15 cellular contexts compared by ENCODE assay signal in genomic region chr21:43985690-43986251, GRCh38. TPM values are rescaled to one million over a fixed set of nuclear protein-coding genes. Genes with fewer than 3 reads are reported as not detected.
DNase-seq lines count a peak whose midpoint lies in the region; ATAC-seq and TF ChIP-seq lines count a peak whose summit lies in the region.
"Had no signal": no experiment of that assay in that cellular context is flagged by ENCODE, and none has a peak within 500 bp of the region (broad histone marks: within the 10 kb centered on the region; RNA-seq: fewer than 3 reads in every experiment).

No MANE protein-coding gene starts in this region.

- H3K27ac Mint-ChIP-seq in activated CD8-positive, alpha-beta T cell treated with anti-CD3 and anti-CD28 coated beads for 36 hours, result no peak overlapping the region
- H3K27ac Mint-ChIP-seq in activated CD8-positive, alpha-beta T cell treated with anti-CD3 and anti-CD28 coated beads, Interleukin-2, amount 10 ng/mL, durations not matched to agents 7 days and 5 days, result no peak overlapping the region
- H3K27ac Mint-ChIP-seq in activated naive CD8-positive, alpha-beta T cell, result peak overlapping the region; percentile 76
- H3K27ac Mint-ChIP-seq in stimulated activated effector memory CD8-positive, alpha-beta T cell treated with anti-CD3 and anti-CD28 coated beads, Interleukin-12 subunit alpha, Interleukin-12 subunit beta, amount 100 ng/mL, for 72 hours, result peak overlapping the region; percentile 84
- H3K27ac Mint-ChIP-seq in activated T-helper 2 cell treated with anti-CD3 and anti-CD28 coated beads, Interferon-gamma antibody, Interleukin-2, Interleukin-4, amounts not matched to agents 10 μg/mL and 5 μg/mL and 100 μg/mL, durations not matched to agents 14 hours and 24 hours and 36 hours, result no peak overlapping the region
- H3K27ac Mint-ChIP-seq: natural killer cell had no signal

- peak; percentile 63 for ATAC-seq in activated CD8-positive, alpha-beta T cell treated with anti-CD3 and anti-CD28 coated beads for 36 hours
- ATAC-seq in activated CD8-positive, alpha-beta T cell treated with anti-CD3 and anti-CD28 coated beads, Interleukin-2, amount 10 ng/mL, durations not matched to agents 7 days and 5 days, result no peak
- ATAC-seq in stimulated activated effector memory CD8-positive, alpha-beta T cell treated with anti-CD3 and anti-CD28 coated beads, Interleukin-12 subunit alpha, Interleukin-12 subunit beta, amount 100 ng/mL, for 72 hours, result peak; percentile 24
- ATAC-seq: natural killer cell had no signal

- H3K9me3 Mint-ChIP-seq in activated CD8-positive, alpha-beta T cell treated with anti-CD3 and anti-CD28 coated beads for 36 hours, result no peaks in the 10 kb centered on the region
- H3K9me3 Mint-ChIP-seq in activated CD8-positive, alpha-beta T cell treated with anti-CD3 and anti-CD28 coated beads, Interleukin-2, amount 10 ng/mL, durations not matched to agents 7 days and 5 days (ENCODE audit: insufficient read depth), result no peaks in the 10 kb centered on the region
- no peaks in the 10 kb centered on the region for H3K9me3 Mint-ChIP-seq in activated naive CD8-positive, alpha-beta T cell (ENCODE audit: low read depth)
- no peaks in the 10 kb centered on the region for H3K9me3 Mint-ChIP-seq in stimulated activated effector memory CD8-positive, alpha-beta T cell treated with anti-CD3 and anti-CD28 coated beads, Interleukin-12 subunit alpha, Interleukin-12 subunit beta, amount 100 ng/mL, for 72 hours
- no peaks in the 10 kb centered on the region for H3K9me3 Mint-ChIP-seq in activated T-helper 2 cell treated with anti-CD3 and anti-CD28 coated beads, Interferon-gamma antibody, Interleukin-2, Interleukin-4, amounts not matched to agents 10 μg/mL and 5 μg/mL and 100 μg/mL, durations not matched to agents 14 hours and 24 hours and 36 hours
- H3K9me3 Mint-ChIP-seq: natural killer cell had no signal

- peak; percentile 20 for DNase-seq in activated CD8-positive, alpha-beta T cell treated with anti-CD3 and anti-CD28 coated beads for 36 hours
- DNase-seq in activated CD8-positive, alpha-beta T cell treated with anti-CD3 and anti-CD28 coated beads, Interleukin-2, amount 10 ng/mL, durations not matched to agents 7 days and 5 days, result no peak
- peak; percentile 75 for DNase-seq in iPS-NIHi11 (ENCODE audit: low spot score)
- DNase-seq in stimulated activated effector memory CD8-positive, alpha-beta T cell treated with anti-CD3 and anti-CD28 coated beads, Interleukin-12 subunit alpha, Interleukin-12 subunit beta, amount 100 ng/mL, for 72 hours (ENCODE audit: low spot score in 2 of 2), result no peak
- DNase-seq in activated T-helper 2 cell treated with anti-CD3 and anti-CD28 coated beads, Interferon-gamma antibody, Interleukin-2, Interleukin-4, amounts not matched to agents 10 μg/mL and 5 μg/mL and 100 μg/mL, durations not matched to agents 14 hours and 24 hours and 36 hours (ENCODE audit: low spot score), result no peak
- DNase-seq in activated CD4-positive, CD25-positive, alpha-beta regulatory T cell treated with anti-CD3 and anti-CD28 coated beads, Interleukin-2, amount 50 U/mL, for 72 hours, result no peak
- DNase-seq in SK-N-DZ (ENCODE audit: low spot score), result no peak
- DNase-seq: amniotic stem cell, DMS 273 treated with DMSO at 0.1 percent for 48 hours, islet precursor cell, natural killer cell, NCI-H1436 treated with DMSO at 0.1 percent for 48 hours, NCI-H524 treated with DMSO at 0.1 percent for 48 hours, tibial artery had no signal

- TF ChIP-seq CTCF in activated CD8-positive, alpha-beta T cell treated with anti-CD3 and anti-CD28 coated beads for 36 hours (IDR thresholded peaks at IDR 0.05), result no peak

- POLR2A ChIA-PET in activated CD8-positive, alpha-beta T cell treated with anti-CD3 and anti-CD28 coated beads for 36 hours (lab: Charles Lee), result no interaction called here
- POLR2A ChIA-PET in activated CD8-positive, alpha-beta T cell treated with anti-CD3 and anti-CD28 coated beads, Interleukin-2, amount 10 ng/mL, durations not matched to agents 7 days and 5 days (lab: Charles Lee), result no interaction called here

- no peaks in the 10 kb centered on the region for H3K27me3 Mint-ChIP-seq in activated CD8-positive, alpha-beta T cell treated with anti-CD3 and anti-CD28 coated beads for 36 hours
- no peaks in the 10 kb centered on the region for H3K27me3 Mint-ChIP-seq in activated CD8-positive, alpha-beta T cell treated with anti-CD3 and anti-CD28 coated beads, Interleukin-2, amount 10 ng/mL, durations not matched to agents 7 days and 5 days (ENCODE audit: low read depth)
- H3K27me3 Mint-ChIP-seq in activated naive CD8-positive, alpha-beta T cell, result no peaks in the 10 kb centered on the region
- H3K27me3 Mint-ChIP-seq in activated T-helper 2 cell treated with anti-CD3 and anti-CD28 coated beads, Interferon-gamma antibody, Interleukin-2, Interleukin-4, amounts not matched to agents 10 μg/mL and 5 μg/mL and 100 μg/mL, durations not matched to agents 14 hours and 24 hours and 36 hours (ENCODE audit: low read depth), result no peaks in the 10 kb centered on the region

- H3K4me1 Mint-ChIP-seq in activated CD8-positive, alpha-beta T cell treated with anti-CD3 and anti-CD28 coated beads for 36 hours (ENCODE audit: low read depth), result peaks cover 19% of the 10 kb centered on the region
- H3K4me1 Mint-ChIP-seq in activated CD8-positive, alpha-beta T cell treated with anti-CD3 and anti-CD28 coated beads, Interleukin-2, amount 10 ng/mL, durations not matched to agents 7 days and 5 days (ENCODE audit: low read depth), result peaks cover 21% of the 10 kb centered on the region
- peaks cover 23% of the 10 kb centered on the region for H3K4me1 Mint-ChIP-seq in activated naive CD8-positive, alpha-beta T cell (ENCODE audit: low read depth)
- peaks cover 12% of the 10 kb centered on the region for H3K4me1 Mint-ChIP-seq in stimulated activated effector memory CD8-positive, alpha-beta T cell treated with anti-CD3 and anti-CD28 coated beads, Interleukin-12 subunit alpha, Interleukin-12 subunit beta, amount 100 ng/mL, for 72 hours
- H3K4me1 Mint-ChIP-seq in activated T-helper 2 cell treated with anti-CD3 and anti-CD28 coated beads, Interferon-gamma antibody, Interleukin-2, Interleukin-4, amounts not matched to agents 10 μg/mL and 5 μg/mL and 100 μg/mL, durations not matched to agents 14 hours and 24 hours and 36 hours (ENCODE audit: low read depth), result peaks cover 13% of the 10 kb centered on the region

- no peak overlapping the region for H3K4me3 Mint-ChIP-seq in activated CD8-positive, alpha-beta T cell treated with anti-CD3 and anti-CD28 coated beads for 36 hours
- no peak overlapping the region for H3K4me3 Mint-ChIP-seq in activated CD8-positive, alpha-beta T cell treated with anti-CD3 and anti-CD28 coated beads, Interleukin-2, amount 10 ng/mL, durations not matched to agents 7 days and 5 days
- no peak overlapping the region for H3K4me3 Mint-ChIP-seq in activated naive CD8-positive, alpha-beta T cell
- H3K4me3 Mint-ChIP-seq in stimulated activated effector memory CD8-positive, alpha-beta T cell treated with anti-CD3 and anti-CD28 coated beads, Interleukin-12 subunit alpha, Interleukin-12 subunit beta, amount 100 ng/mL, for 72 hours, result no peak overlapping the region
- H3K4me3 Mint-ChIP-seq in activated T-helper 2 cell treated with anti-CD3 and anti-CD28 coated beads, Interferon-gamma antibody, Interleukin-2, Interleukin-4, amounts not matched to agents 10 μg/mL and 5 μg/mL and 100 μg/mL, durations not matched to agents 14 hours and 24 hours and 36 hours (ENCODE audit: low read depth), result no peak overlapping the region
- H3K4me3 Mint-ChIP-seq: natural killer cell had no signal

- no peaks in the 10 kb centered on the region for H3K36me3 Mint-ChIP-seq in activated CD8-positive, alpha-beta T cell treated with anti-CD3 and anti-CD28 coated beads for 36 hours (ENCODE audit: low read depth)
- H3K36me3 Mint-ChIP-seq in activated CD8-positive, alpha-beta T cell treated with anti-CD3 and anti-CD28 coated beads, Interleukin-2, amount 10 ng/mL, durations not matched to agents 7 days and 5 days (ENCODE audit: low read depth), result peaks cover 5% of the 10 kb centered on the region
- no peaks in the 10 kb centered on the region for H3K36me3 Mint-ChIP-seq in activated naive CD8-positive, alpha-beta T cell
- H3K36me3 Mint-ChIP-seq in stimulated activated effector memory CD8-positive, alpha-beta T cell treated with anti-CD3 and anti-CD28 coated beads, Interleukin-12 subunit alpha, Interleukin-12 subunit beta, amount 100 ng/mL, for 72 hours, result peaks cover 10% of the 10 kb centered on the region
- H3K36me3 Mint-ChIP-seq in activated T-helper 2 cell treated with anti-CD3 and anti-CD28 coated beads, Interferon-gamma antibody, Interleukin-2, Interleukin-4, amounts not matched to agents 10 μg/mL and 5 μg/mL and 100 μg/mL, durations not matched to agents 14 hours and 24 hours and 36 hours (ENCODE audit: low read depth), result peaks cover 21% of the 10 kb centered on the region
- H3K36me3 Mint-ChIP-seq: natural killer cell had no signal

- CTCF ChIA-PET in activated CD8-positive, alpha-beta T cell treated with anti-CD3 and anti-CD28 coated beads for 36 hours (lab: Charles Lee), result interaction anchor here (1.0 to 2.1 kb wide), 3 partner anchors 9 to 175 kb away, joined by 6 to 7 read pairs (median 7); no protein-coding TSS in a partner anchor
- CTCF ChIA-PET in activated CD8-positive, alpha-beta T cell treated with anti-CD3 and anti-CD28 coated beads, Interleukin-2, amount 10 ng/mL, durations not matched to agents 7 days and 5 days (lab: Charles Lee), result interaction anchor here (1.4 kb wide), 1 partner anchor 11 kb away, joined by 4 read pairs; no protein-coding TSS in a partner anchor

- intact Hi-C loops in activated CD8-positive, alpha-beta T cell treated with anti-CD3 and anti-CD28 coated beads for 36 hours (cut with micrococcal nuclease), result no loop called here
- intact Hi-C loops in activated T-helper 2 cell treated with anti-CD3 and anti-CD28 coated beads, Interferon-gamma antibody, Interleukin-2, Interleukin-4, amounts not matched to agents 10 μg/mL and 5 μg/mL and 100 μg/mL, durations not matched to agents 14 hours and 24 hours and 36 hours (cut with micrococcal nuclease), result no loop called here

RNA-seq across cellular contexts. Expression of gene TRAPPC10, which starts 26.3 kb away (rescaled TPM):
- total RNA-seq in activated CD8-positive, alpha-beta T cell treated with anti-CD3 and anti-CD28 coated beads for 36 hours, result 10 to 100 TPM; 44.1 to 45.4 TPM
- 10 to 100 TPM; 72.2 to 82.7 TPM for total RNA-seq in activated CD8-positive, alpha-beta T cell treated with anti-CD3 and anti-CD28 coated beads, Interleukin-2, amount 10 ng/mL, durations not matched to agents 7 days and 5 days
- total RNA-seq in activated T-helper 2 cell treated with anti-CD3 and anti-CD28 coated beads, Interferon-gamma antibody, Interleukin-2, Interleukin-4, amounts not matched to agents 10 μg/mL and 5 μg/mL and 100 μg/mL, durations not matched to agents 14 hours and 24 hours and 36 hours, result 67.3 and 69.9 TPM in 2 replicates
- 9.2 and 14.1 TPM in 2 replicates for polyA plus RNA-seq in SK-N-DZ (2014; cell fraction: cytosol; rRNA removed)
- polyA plus RNA-seq in SK-N-DZ (2014; cell fraction: nucleus; rRNA removed), result 20.6 and 24.7 TPM in 2 replicates

Comparison
In these comparisons a context has a peak if more than half of its experiments do, and no peak if none do; other contexts are left out.
1. DNase-seq: peak in activated CD8-positive, alpha-beta T cell treated with anti-CD3 and anti-CD28 coated beads for 36 hours (single experiment) and iPS-NIHi11 (single experiment); none in activated CD8-positive, alpha-beta T cell treated with anti-CD3 and anti-CD28 coated beads, Interleukin-2, amount 10 ng/mL, durations not matched to agents 7 days and 5 days (single experiment), stimulated activated effector memory CD8-positive, alpha-beta T cell treated with anti-CD3 and anti-CD28 coated beads, Interleukin-12 subunit alpha, Interleukin-12 subunit beta, amount 100 ng/mL, for 72 hours (0 of 2), activated T-helper 2 cell treated with anti-CD3 and anti-CD28 coated beads, Interferon-gamma antibody, Interleukin-2, Interleukin-4, amounts not matched to agents 10 μg/mL and 5 μg/mL and 100 μg/mL, durations not matched to agents 14 hours and 24 hours and 36 hours (single experiment), activated CD4-positive, CD25-positive, alpha-beta regulatory T cell treated with anti-CD3 and anti-CD28 coated beads, Interleukin-2, amount 50 U/mL, for 72 hours (single experiment) and SK-N-DZ (single experiment).
2. H3K27ac Mint-ChIP-seq: peak in activated naive CD8-positive, alpha-beta T cell (single experiment) and stimulated activated effector memory CD8-positive, alpha-beta T cell treated with anti-CD3 and anti-CD28 coated beads, Interleukin-12 subunit alpha, Interleukin-12 subunit beta, amount 100 ng/mL, for 72 hours (single experiment); none in activated CD8-positive, alpha-beta T cell treated with anti-CD3 and anti-CD28 coated beads for 36 hours (single experiment), activated CD8-positive, alpha-beta T cell treated with anti-CD3 and anti-CD28 coated beads, Interleukin-2, amount 10 ng/mL, durations not matched to agents 7 days and 5 days (single experiment) and activated T-helper 2 cell treated with anti-CD3 and anti-CD28 coated beads, Interferon-gamma antibody, Interleukin-2, Interleukin-4, amounts not matched to agents 10 μg/mL and 5 μg/mL and 100 μg/mL, durations not matched to agents 14 hours and 24 hours and 36 hours (single experiment).